ENCODE assay signal across 25 cellular contexts in the genomic region with DNA sequence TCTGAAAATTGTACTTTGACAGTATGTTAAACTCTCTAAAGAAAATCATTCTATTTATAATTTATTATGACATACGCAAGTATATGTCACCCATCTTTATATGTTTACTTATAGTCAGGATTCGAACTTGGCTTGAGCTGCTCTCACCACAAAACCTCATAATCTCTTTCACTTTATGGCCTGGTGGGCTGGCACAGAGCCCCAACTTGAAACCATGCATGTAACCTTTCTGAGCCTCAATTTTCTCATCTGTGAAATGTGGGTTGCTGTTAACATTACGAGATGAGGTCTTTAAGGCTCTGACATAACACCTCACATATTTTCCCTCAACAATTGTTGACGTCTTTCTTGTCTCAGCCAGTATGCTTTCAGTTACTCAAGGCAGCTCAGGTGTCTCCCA.
"Had no signal": no experiment of that assay in that cellular context is flagged by ENCODE, and none has a peak within 500 bp of the region (broad histone marks: within the 10 kb centered on the region; RNA-seq: fewer than 3 reads in every experiment).

No MANE protein-coding gene starts in this region.

- H3K27me3 ChIP-seq: esophagus squamous epithelium, gastrocnemius medialis, heart right ventricle, left lung had no signal

- H3K4me3 ChIP-seq: esophagus squamous epithelium, gastrocnemius medialis, heart right ventricle, left lung, lower lobe of right lung, mucosa of descending colon had no signal

- ATAC-seq: effector memory CD8-positive, alpha-beta T cell; esophagus mucosa; gastrocnemius medialis; heart right ventricle; left cardiac atrium; left lung; left ventricle myocardium superior; lower lobe of right lung; mucosa of descending colon had no signal

- H3K36me3 ChIP-seq: esophagus squamous epithelium, gastrocnemius medialis, heart right ventricle, left lung, lower lobe of right lung had no signal

- FAIRE-seq: endometrium, islet of Langerhans, keratinocyte had no signal

- H3K27ac ChIP-seq: epithelial cell of prostate, esophagus squamous epithelium, heart right ventricle, left lung, lower lobe of right lung had no signal

- DNase-seq: cortex of kidney; effector CD8-positive, alpha-beta T cell; effector memory CD8-positive, alpha-beta T cell; endodermal cell; erythroblast; esophagus squamous epithelium; foreskin fibroblast; foreskin melanocyte; gastrocnemius medialis; glutamatergic neuron; head of caudate nucleus; heart right ventricle; hippocampal formation; left cardiac atrium; left lung; left ventricle myocardium superior; lower lobe of right lung; mesenchymal stem cell; mucosa of descending colon; naive B cell had no signal

- H3K4me1 ChIP-seq: esophagus squamous epithelium, left lung, lower lobe of right lung had no signal
